In the genomic region with DNA sequence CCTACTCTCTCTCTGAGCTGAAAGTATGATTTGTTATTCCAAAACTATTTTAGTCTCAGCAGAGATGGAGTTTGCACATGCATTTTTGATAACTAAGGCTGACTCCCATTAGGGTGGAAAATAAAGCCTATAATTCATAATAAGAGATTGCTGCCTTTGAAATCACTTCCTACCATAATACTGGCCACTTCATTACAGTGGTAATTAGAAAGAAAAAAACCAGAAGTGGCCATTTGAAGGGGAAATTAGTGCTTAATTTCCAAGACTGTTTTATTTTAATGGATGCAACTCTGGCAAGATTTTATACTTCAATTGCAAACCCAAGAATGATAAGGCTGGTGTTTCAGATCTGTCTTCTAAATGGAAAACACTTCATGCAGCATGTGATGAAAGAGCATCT, we compare ENCODE assay signal across 1 cellular context.
TF ChIP-seq lines count a peak whose summit lies in the region.

No MANE protein-coding gene starts in this region.

TF ChIP-seq in SK-N-SH treated with all-trans-retinoic acid at 6 μM for 48 hours, 23 proteins besides CTCF, POLR2A, EP300 and RAD21 (continued from another document):
- TF ChIP-seq, protein P1, sequence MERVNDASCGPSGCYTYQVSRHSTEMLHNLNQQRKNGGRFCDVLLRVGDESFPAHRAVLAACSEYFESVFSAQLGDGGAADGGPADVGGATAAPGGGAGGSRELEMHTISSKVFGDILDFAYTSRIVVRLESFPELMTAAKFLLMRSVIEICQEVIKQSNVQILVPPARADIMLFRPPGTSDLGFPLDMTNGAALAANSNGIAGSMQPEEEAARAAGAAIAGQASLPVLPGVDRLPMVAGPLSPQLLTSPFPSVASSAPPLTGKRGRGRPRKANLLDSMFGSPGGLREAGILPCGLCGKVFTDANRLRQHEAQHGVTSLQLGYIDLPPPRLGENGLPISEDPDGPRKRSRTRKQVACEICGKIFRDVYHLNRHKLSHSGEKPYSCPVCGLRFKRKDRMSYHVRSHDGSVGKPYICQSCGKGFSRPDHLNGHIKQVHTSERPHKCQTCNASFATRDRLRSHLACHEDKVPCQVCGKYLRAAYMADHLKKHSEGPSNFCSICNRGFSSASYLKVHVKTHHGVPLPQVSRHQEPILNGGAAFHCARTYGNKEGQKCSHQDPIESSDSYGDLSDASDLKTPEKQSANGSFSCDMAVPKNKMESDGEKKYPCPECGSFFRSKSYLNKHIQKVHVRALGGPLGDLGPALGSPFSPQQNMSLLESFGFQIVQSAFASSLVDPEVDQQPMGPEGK (CRISPR knock-in tag; IDR thresholded peaks at IDR 0.05; ENCODE audit: borderline replicate concordance) = no peak
- TF ChIP-seq, protein P2, sequence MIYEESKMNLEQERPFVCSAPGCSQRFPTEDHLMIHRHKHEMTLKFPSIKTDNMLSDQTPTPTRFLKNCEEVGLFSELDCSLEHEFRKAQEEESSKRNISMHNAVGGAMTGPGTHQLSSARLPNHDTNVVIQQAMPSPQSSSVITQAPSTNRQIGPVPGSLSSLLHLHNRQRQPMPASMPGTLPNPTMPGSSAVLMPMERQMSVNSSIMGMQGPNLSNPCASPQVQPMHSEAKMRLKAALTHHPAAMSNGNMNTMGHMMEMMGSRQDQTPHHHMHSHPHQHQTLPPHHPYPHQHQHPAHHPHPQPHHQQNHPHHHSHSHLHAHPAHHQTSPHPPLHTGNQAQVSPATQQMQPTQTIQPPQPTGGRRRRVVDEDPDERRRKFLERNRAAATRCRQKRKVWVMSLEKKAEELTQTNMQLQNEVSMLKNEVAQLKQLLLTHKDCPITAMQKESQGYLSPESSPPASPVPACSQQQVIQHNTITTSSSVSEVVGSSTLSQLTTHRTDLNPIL (CRISPR knock-in tag; IDR thresholded peaks at IDR 0.05; ENCODE audit: low read depth) = peak; percentile 44; the same call in 1 of the 2 replicates
- TF ChIP-seq TCF4 (CRISPR knock-in tag; IDR thresholded peaks at IDR 0.05; ENCODE audit: borderline replicate concordance) = peak; percentile 90
TF ChIP-seq in SK-N-SH treated with all-trans-retinoic acid at 6 μM for 48 hours: peak in this region for 5.
